Comparison of ENCODE assay signal across 8 cellular contexts in genomic region chr1:31723828-31724359, GRCh38. TPM values are rescaled to one million over a fixed set of nuclear protein-coding genes. Genes with fewer than 3 reads are reported as not detected.
DNase-seq lines count a peak whose midpoint lies in the region; ATAC-seq, FAIRE-seq and TF ChIP-seq lines count a peak whose summit lies in the region.

No MANE protein-coding gene starts in this region.

- no peak for ATAC-seq in HG03378 (IDR thresholded peaks at IDR 0.05; ENCODE audit: unreplicated experiment)
- ATAC-seq in HG03469 (IDR thresholded peaks at IDR 0.05; ENCODE audit: unreplicated experiment) = no peak

- H3K27me3 ChIP-seq in CD4-positive, alpha-beta memory T cell (ENCODE audit: insufficient read depth, low read length) = peaks cover 4% of the 10 kb centered on the region

- POLR2A ChIA-PET in CD4-positive, alpha-beta memory T cell (lab: Charles Lee; ENCODE audit: partially characterized antibody) = no interaction called here

- CTCF ChIA-PET in CD4-positive, alpha-beta memory T cell (lab: Charles Lee; ENCODE audit: partially characterized antibody) = no interaction called here

- H3K27ac Mint-ChIP-seq in CD4-positive, alpha-beta memory T cell = no peak overlapping the region

- peak in 4 of 5 donors; percentile 21 to 35 (median 32) for DNase-seq in CD4-positive, alpha-beta memory T cell
- DNase-seq in KG1 (lab: John Stamatoyannopoulos, UW) (peak; percentile 58), foreskin fibroblast (peak; percentile 78 to 91), putamen (ENCODE audit: low spot score) (peak; percentile 69), GM19239 (ENCODE audit: insufficient read length, low spot score) (no peak)
- DNase-seq in activated CD8-positive, alpha-beta memory T cell treated with anti-CD3 and anti-CD28 coated beads for 24 hours = peak; percentile 63

- no peaks in the 10 kb centered on the region for H3K36me3 Mint-ChIP-seq in CD4-positive, alpha-beta memory T cell

- H3K4me3 Mint-ChIP-seq in CD4-positive, alpha-beta memory T cell = peak overlapping the region in 1 of 8 donors; percentile 37

- no peaks in the 10 kb centered on the region for H3K36me3 ChIP-seq in CD4-positive, alpha-beta memory T cell (ENCODE audit: insufficient read depth, low read length)

- intact Hi-C loops in CD4-positive, alpha-beta memory T cell (cut with micrococcal nuclease) = no loop called here

- no peaks in the 10 kb centered on the region for H3K4me1 ChIP-seq in CD4-positive, alpha-beta memory T cell (ENCODE audit: insufficient read depth, low read length)

- H3K9me3 ChIP-seq in CD4-positive, alpha-beta memory T cell (ENCODE audit: control insufficient read depth in 1 of 2, low read length in 2 of 2) = no peaks in the 10 kb centered on the region

- no peak for TF ChIP-seq CTCF in foreskin fibroblast (IDR thresholded peaks at IDR 0.05; ENCODE audit: low read depth, low read length)

- H3K27ac ChIP-seq in CD4-positive, alpha-beta memory T cell (ENCODE audit: low read depth, low read length) = no peak overlapping the region

- H3K9me3 Mint-ChIP-seq in CD4-positive, alpha-beta memory T cell = peaks cover 0 to 6% (median 0%) of the 10 kb centered on the region in 8 donors

- H3K4me3 ChIP-seq in CD4-positive, alpha-beta memory T cell (ENCODE audit: low read length in 2 of 2) = no peak overlapping the region
- no peak overlapping the region for H3K4me3 ChIP-seq in foreskin fibroblast (ENCODE audit: low read depth in 1 of 2, low read length in 2 of 2)

- H3K27me3 Mint-ChIP-seq in CD4-positive, alpha-beta memory T cell = peaks cover 7 to 17% of the 10 kb centered on the region in 2 donors

- no peak for FAIRE-seq in GM19239 (lab: Jason Lieb, UNC)

- H3K4me1 Mint-ChIP-seq in CD4-positive, alpha-beta memory T cell = no peaks in the 10 kb centered on the region

RNA-seq across cellular contexts. Expression of gene COL16A1, which starts 20.1 kb away (rescaled TPM):
- not detected for total RNA-seq in CD4-positive, alpha-beta memory T cell
- not detected for polyA plus RNA-seq in CD4-positive, alpha-beta memory T cell

RNA-seq across cellular contexts. Expression of gene ADGRB2, which starts 40.2 kb away (rescaled TPM):
- total RNA-seq in CD4-positive, alpha-beta memory T cell = 1 to 10 TPM; 1.5 to 2.0 TPM
- polyA plus RNA-seq in CD4-positive, alpha-beta memory T cell = under 1 TPM in 1 of 2 donors, not detected in 1; 0.55 TPM
